9 cellular contexts compared by ENCODE assay signal in the genomic region with DNA sequence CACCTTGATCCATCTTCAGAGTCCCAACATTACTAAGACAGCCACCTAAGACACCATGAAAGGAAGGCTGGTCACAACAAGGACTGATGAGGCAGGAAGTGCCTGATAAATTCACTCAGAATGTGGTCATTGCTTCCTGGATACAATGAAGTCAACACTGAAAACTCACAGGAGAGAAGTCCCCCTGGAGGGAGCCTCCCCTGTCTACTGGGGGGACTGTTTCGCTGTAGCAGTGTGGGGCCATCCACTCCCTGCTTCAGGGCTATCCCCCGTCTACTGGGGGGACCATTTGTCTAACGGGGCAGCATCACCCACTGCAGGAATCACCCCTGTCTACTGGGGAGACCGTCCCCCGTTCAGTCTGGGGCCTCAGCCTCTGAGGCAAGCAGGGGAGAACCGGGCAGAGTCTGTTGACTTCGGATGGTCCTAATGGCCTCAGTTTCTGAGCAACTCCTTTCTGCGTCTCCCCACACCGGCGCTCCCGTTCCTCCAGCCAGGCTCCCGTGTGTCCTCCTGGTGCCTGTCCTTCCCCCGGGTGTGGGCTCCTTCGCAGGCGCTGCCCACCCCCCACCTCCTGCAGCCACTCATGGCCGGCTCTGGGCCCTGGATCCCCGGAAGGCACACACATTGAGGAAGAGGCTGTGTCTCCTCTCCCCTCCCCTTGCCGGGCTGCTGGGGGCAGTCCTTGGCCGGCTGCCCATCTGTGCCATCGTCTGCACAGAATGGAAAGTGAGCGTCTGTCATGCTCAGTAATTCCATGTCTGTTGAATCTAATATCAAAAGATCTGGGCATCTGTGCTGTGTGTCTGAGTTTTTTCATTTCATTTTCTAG. TPM values are rescaled to one million over a fixed set of nuclear protein-coding genes. Genes with fewer than 3 reads are reported as not detected.
DNase-seq lines count a peak whose midpoint lies in the region; ATAC-seq lines count a peak whose summit lies in the region.
"Had no signal": no experiment of that assay in that cellular context is flagged by ENCODE, and none has a peak within 500 bp of the region (broad histone marks: within the 10 kb centered on the region; RNA-seq: fewer than 3 reads in every experiment).

No MANE protein-coding gene starts in this region.

- no peaks in the 10 kb centered on the region for H3K27me3 Mint-ChIP-seq in natural killer cell treated with Interleukin-12 subunit alpha and Interleukin-12 subunit beta and Interleukin-15 and Interleukin-18, amount 100 ng/mL, for 72 hours
- H3K27me3 Mint-ChIP-seq: activated naive CD8-positive, alpha-beta T cell had no signal

- no peaks in the 10 kb centered on the region for H3K9me3 Mint-ChIP-seq in natural killer cell treated with Interleukin-12 subunit alpha and Interleukin-12 subunit beta and Interleukin-15 and Interleukin-18, amount 100 ng/mL, for 72 hours

- peak overlapping the region; percentile 84 to 90 for H3K27ac Mint-ChIP-seq in natural killer cell treated with Interleukin-12 subunit alpha and Interleukin-12 subunit beta and Interleukin-15 and Interleukin-18, amount 100 ng/mL, for 72 hours
- H3K27ac Mint-ChIP-seq: activated naive CD8-positive, alpha-beta T cell had no signal

- H3K36me3 Mint-ChIP-seq in natural killer cell treated with Interleukin-12 subunit alpha and Interleukin-12 subunit beta and Interleukin-15 and Interleukin-18, amount 100 ng/mL, for 72 hours: no peaks in the 10 kb centered on the region
- H3K36me3 Mint-ChIP-seq: activated naive CD8-positive, alpha-beta T cell had no signal

- peak overlapping the region; percentile 78 for H3K4me3 Mint-ChIP-seq in natural killer cell treated with Interleukin-12 subunit alpha and Interleukin-12 subunit beta and Interleukin-15 and Interleukin-18, amount 100 ng/mL, for 72 hours
- H3K4me3 Mint-ChIP-seq: activated naive CD8-positive, alpha-beta T cell had no signal

- peak; percentile 31 to 65 for DNase-seq in NCI-H2081 (lab: John Stamatoyannopoulos, UW)
- DNase-seq in NCI-H2081 treated with DMSO at 0.1 percent for 48 hours (lab: John Stamatoyannopoulos, UW): no peak
- peak; percentile 33 for DNase-seq in NAMALWA (ENCODE audit: low spot score)
- peak; percentile 38 for DNase-seq in amniotic epithelial cell (ENCODE audit: low read depth)
- peak; percentile 74 for DNase-seq in natural killer cell treated with Interleukin-12 subunit alpha and Interleukin-12 subunit beta and Interleukin-15 and Interleukin-18, amount 100 ng/mL, for 72 hours (ENCODE audit: low spot score)
- DNase-seq in HT-29 (ENCODE audit: low spot score): no peak
- no peak for DNase-seq in islet precursor cell

- H3K4me1 Mint-ChIP-seq in natural killer cell treated with Interleukin-12 subunit alpha and Interleukin-12 subunit beta and Interleukin-15 and Interleukin-18, amount 100 ng/mL, for 72 hours (ENCODE audit: low read depth in 2 of 2): peaks cover 33 to 39% of the 10 kb centered on the region in 2 donors

- ATAC-seq in natural killer cell treated with Interleukin-12 subunit alpha and Interleukin-12 subunit beta and Interleukin-15 and Interleukin-18, amount 100 ng/mL, for 72 hours: peak; percentile 65 to 70
- ATAC-seq in GM18861 (IDR thresholded peaks at IDR 0.05; ENCODE audit: unreplicated experiment): no peak

RNA-seq across cellular contexts. Expression of gene DNAJB6, which starts 59.9 kb away (rescaled TPM):
- 100 to 1,000 TPM; 139 to 145 TPM for total RNA-seq in natural killer cell treated with Interleukin-12 subunit alpha and Interleukin-12 subunit beta and Interleukin-15 and Interleukin-18, amount 100 ng/mL, for 72 hours
- 43.8 and 48.2 TPM in 2 replicates for total RNA-seq in HT-29 (2014; rRNA removed; shearing (Covaris generic))

Comparison
In these comparisons a context has a peak if more than half of its experiments do, and no peak if none do; other contexts are left out.
1. DNase-seq: peak in NCI-H2081 (2 of 2), NAMALWA (single experiment), amniotic epithelial cell (single experiment) and natural killer cell treated with Interleukin-12 subunit alpha and Interleukin-12 subunit beta and Interleukin-15 and Interleukin-18, amount 100 ng/mL, for 72 hours (single experiment); none in NCI-H2081 treated with DMSO at 0.1 percent for 48 hours (single experiment), HT-29 (single experiment) and islet precursor cell (single experiment).